Comparison of ENCODE assay signal across 1 cellular context in the genomic region with DNA sequence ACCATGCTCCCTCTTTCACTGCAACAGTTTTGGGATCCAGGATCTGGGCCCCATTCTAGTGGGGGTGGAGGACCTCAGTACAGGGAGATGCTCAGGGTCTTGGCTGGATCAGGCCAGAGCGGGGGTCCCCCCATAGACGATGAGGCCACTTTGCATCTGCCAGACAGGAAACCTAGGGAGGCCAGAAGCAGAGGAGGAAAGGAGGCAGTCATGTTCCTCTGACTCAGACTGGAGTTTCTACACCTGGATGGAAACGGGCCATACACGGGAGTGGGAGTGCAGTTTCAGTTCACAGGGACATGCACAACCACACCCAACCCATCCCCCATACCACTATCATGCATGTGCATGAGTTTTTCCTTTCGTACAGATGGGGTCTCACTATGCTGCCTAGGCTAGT.
TF ChIP-seq lines count a peak whose summit lies in the region.

No MANE protein-coding gene starts in this region.

TF ChIP-seq in SK-N-SH, 30 proteins besides CTCF, POLR2A, EP300 and RAD21:
- no peak for TF ChIP-seq TAF1 (IDR thresholded peaks at IDR 0.05; ENCODE audit: borderline replicate concordance, low read depth, low read length)
- no peak for TF ChIP-seq TEAD4 (IDR thresholded peaks at IDR 0.05; ENCODE audit: borderline replicate concordance, insufficient read depth)
